ENCODE assay signal across 9 cellular contexts in genomic region chr3:184757010-184757651, GRCh38. TPM values are rescaled to one million over a fixed set of nuclear protein-coding genes. Genes with fewer than 3 reads are reported as not detected.
A peak's percentile ranks its signal among the peaks of the same experiment; 100 is the strongest.
DNase-seq lines count a peak whose midpoint lies in the region; ATAC-seq, FAIRE-seq and TF ChIP-seq lines count a peak whose summit lies in the region.
"Had no signal": no experiment of that assay in that cellular context is flagged by ENCODE, and none has a peak within 500 bp of the region (broad histone marks: within the 10 kb centered on the region; RNA-seq: fewer than 3 reads in every experiment).

No MANE protein-coding gene starts in this region.

- H3K27me3 ChIP-seq in foreskin keratinocyte = no peaks in the 10 kb centered on the region

- no peak for TF ChIP-seq CTCF in foreskin keratinocyte (conservative IDR thresholded peaks at IDR 0.05)

- H3K27ac ChIP-seq in foreskin keratinocyte = peak overlapping the region; percentile 86

- peaks cover 27% of the 10 kb centered on the region for H3K4me1 ChIP-seq in foreskin keratinocyte

- DNase-seq in DMS153 (lab: John Stamatoyannopoulos, UW) = peak; percentile 69
- peak; percentile 29 for DNase-seq in RPMI7951 (ENCODE audit: low read depth)
- peak in 1 of 2 donors; percentile 62 for DNase-seq in foreskin keratinocyte
- DNase-seq in posterior cingulate gyrus = peak in 9 of 10 donors; percentile 33 to 96 (median 76)
- no peak for DNase-seq in stimulated activated CD4-positive, alpha-beta T cell treated with anti-CD3 and anti-CD28 coated beads, Interleukin-2, amount 100 ng/mL, for 48 hours
- DNase-seq in NCI-H146 treated with DMSO at 0.1 percent for 48 hours (lab: John Stamatoyannopoulos, UW; ENCODE audit: unreplicated experiment) = no peak
- DNase-seq in urothelium cell line (ENCODE audit: low spot score) = no peak

- no peak for FAIRE-seq in urothelium cell line (lab: Jason Lieb, UNC)

- ATAC-seq in foreskin keratinocyte (peak; percentile 74), HG03354 (IDR thresholded peaks at IDR 0.05; ENCODE audit: poor library complexity, severe bottlenecking, unreplicated experiment) (no peak)
- ATAC-seq: activated T-helper 17 cell treated with anti-CD3 and anti-CD28 coated beads, Interleukin-2, amount 50 U/mL, for 72 hours had no signal

- intact Hi-C loops in posterior cingulate gyrus (cut with DNase I) = no loop called here

RNA-seq across cellular contexts. Expression of gene MAGEF1, which starts 45.3 kb away (rescaled TPM):
- total RNA-seq in RPMI7951 (2014; rRNA removed; shearing (Covaris generic)) = 26.6 and 33.9 TPM in 2 replicates
- 18.4 and 19.1 TPM in 2 replicates for total RNA-seq in foreskin keratinocyte
- polyA plus RNA-seq in foreskin keratinocyte = 17.0 and 19.1 TPM in 2 replicates

RNA-seq across cellular contexts. Expression of gene VPS8, which starts 54.8 kb away (rescaled TPM):
- total RNA-seq in RPMI7951 (2014; rRNA removed; shearing (Covaris generic)) = 22.0 and 30.8 TPM in 2 replicates
- total RNA-seq in foreskin keratinocyte = 21.4 and 22.9 TPM in 2 replicates
- polyA plus RNA-seq in foreskin keratinocyte = 6.4 and 6.8 TPM in 2 replicates

Comparison
In these comparisons a context has a peak if more than half of its experiments do, and no peak if none do; other contexts are left out.
1. DNase-seq: peak in DMS153 (single experiment), RPMI7951 (single experiment) and posterior cingulate gyrus (9 of 10); none in stimulated activated CD4-positive, alpha-beta T cell treated with anti-CD3 and anti-CD28 coated beads, Interleukin-2, amount 100 ng/mL, for 48 hours (0 of 2), NCI-H146 treated with DMSO at 0.1 percent for 48 hours (single experiment) and urothelium cell line (single experiment).